19 cellular contexts compared by ENCODE assay signal in genomic region chr1:167474191-167474641, GRCh38. TPM values are rescaled to one million over a fixed set of nuclear protein-coding genes. Genes with fewer than 3 reads are reported as not detected.
DNase-seq lines count a peak whose midpoint lies in the region; ATAC-seq and TF ChIP-seq lines count a peak whose summit lies in the region.
"Had no signal": no experiment of that assay in that cellular context is flagged by ENCODE, and none has a peak within 500 bp of the region (broad histone marks: within the 10 kb centered on the region; RNA-seq: fewer than 3 reads in every experiment).

No MANE protein-coding gene starts in this region.

- H3K4me3 ChIP-seq in upper lobe of right lung (no peak overlapping the region), tibial artery (no peak overlapping the region)
- H3K4me3 ChIP-seq: A549, dorsolateral prefrontal cortex, psoas muscle, tibial nerve had no signal

- H3K4me1 Mint-ChIP-seq in activated CD8-positive, alpha-beta memory T cell treated with anti-CD3 and anti-CD28 coated beads, Interleukin-2, amount 10 ng/mL, durations not matched to agents 7 days and 5 days, result peaks cover 68% of the 10 kb centered on the region
- peaks cover 90% of the 10 kb centered on the region for H3K4me1 Mint-ChIP-seq in activated T-cell treated with anti-CD3 and anti-CD28 coated beads, Interleukin-2, amount 50 U/mL, for 24 hours (ENCODE audit: low read depth)

- ATAC-seq in activated CD8-positive, alpha-beta memory T cell treated with anti-CD3 and anti-CD28 coated beads, Interleukin-2, amount 10 ng/mL, durations not matched to agents 7 days and 5 days, result peak; percentile 72
- ATAC-seq in upper lobe of right lung, result no peak
- ATAC-seq in foreskin keratinocyte, result no peak
- no peak for ATAC-seq in GM18861 (IDR thresholded peaks at IDR 0.05; ENCODE audit: unreplicated experiment)
- ATAC-seq: psoas muscle had no signal

- no peaks in the 10 kb centered on the region for H3K9me3 ChIP-seq in upper lobe of right lung
- H3K9me3 ChIP-seq in tibial artery, result no peaks in the 10 kb centered on the region
- H3K9me3 ChIP-seq: A549, psoas muscle, tibial nerve had no signal

- H3K36me3 ChIP-seq in upper lobe of right lung (no peaks in the 10 kb centered on the region), tibial artery (no peaks in the 10 kb centered on the region)
- H3K36me3 ChIP-seq: tibial nerve had no signal

- peaks cover 42% of the 10 kb centered on the region for H3K36me3 Mint-ChIP-seq in activated CD8-positive, alpha-beta memory T cell treated with anti-CD3 and anti-CD28 coated beads, Interleukin-2, amount 10 ng/mL, durations not matched to agents 7 days and 5 days
- H3K36me3 Mint-ChIP-seq in activated T-cell treated with anti-CD3 and anti-CD28 coated beads, Interleukin-2, amount 50 U/mL, for 24 hours (ENCODE audit: low read depth), result peaks cover 65% of the 10 kb centered on the region

- H3K27ac Mint-ChIP-seq in activated CD8-positive, alpha-beta memory T cell treated with anti-CD3 and anti-CD28 coated beads, Interleukin-2, amount 10 ng/mL, durations not matched to agents 7 days and 5 days, result peak overlapping the region; percentile 63
- peak overlapping the region; percentile 90 for H3K27ac Mint-ChIP-seq in activated T-cell treated with anti-CD3 and anti-CD28 coated beads, Interleukin-2, amount 50 U/mL, for 24 hours

- CTCF ChIA-PET in activated CD8-positive, alpha-beta memory T cell treated with anti-CD3 and anti-CD28 coated beads, Interleukin-2, amount 10 ng/mL, durations not matched to agents 7 days and 5 days (lab: Charles Lee), result interaction anchor here (0.6 to 1.7 kb wide), 3 partner anchors 18 to 68 kb away, joined by 3 to 8 read pairs (median 4); no protein-coding TSS in a partner anchor

- peak overlapping the region; percentile 6 for H3K4me3 Mint-ChIP-seq in activated CD8-positive, alpha-beta memory T cell treated with anti-CD3 and anti-CD28 coated beads, Interleukin-2, amount 10 ng/mL, durations not matched to agents 7 days and 5 days
- H3K4me3 Mint-ChIP-seq in activated T-cell treated with anti-CD3 and anti-CD28 coated beads, Interleukin-2, amount 50 U/mL, for 24 hours, result peak overlapping the region; percentile 57

- H3K27me3 ChIP-seq in upper lobe of right lung (no peaks in the 10 kb centered on the region), foreskin keratinocyte (peaks cover 7% of the 10 kb centered on the region), tibial artery (no peaks in the 10 kb centered on the region)

- intact Hi-C loops in upper lobe of right lung (cut with DNase I) (no loop called here), tibial artery (cut with DNase I; ENCODE audit: low total_unique reads) (no loop called here)

- H3K27ac ChIP-seq in upper lobe of right lung, result no peak overlapping the region
- no peak overlapping the region for H3K27ac ChIP-seq in foreskin keratinocyte
- H3K27ac ChIP-seq in tibial artery, result no peak overlapping the region
- H3K27ac ChIP-seq: A549, dorsolateral prefrontal cortex, psoas muscle, tibial nerve had no signal

- H3K27me3 Mint-ChIP-seq in activated CD8-positive, alpha-beta memory T cell treated with anti-CD3 and anti-CD28 coated beads, Interleukin-2, amount 10 ng/mL, durations not matched to agents 7 days and 5 days, result no peaks in the 10 kb centered on the region
- no peaks in the 10 kb centered on the region for H3K27me3 Mint-ChIP-seq in activated T-cell treated with anti-CD3 and anti-CD28 coated beads, Interleukin-2, amount 50 U/mL, for 24 hours

- H3K4me1 ChIP-seq in upper lobe of right lung (no peaks in the 10 kb centered on the region), foreskin keratinocyte (no peaks in the 10 kb centered on the region), tibial artery (no peaks in the 10 kb centered on the region)
- H3K4me1 ChIP-seq: A549, psoas muscle had no signal

- no peaks in the 10 kb centered on the region for H3K9me3 Mint-ChIP-seq in activated CD8-positive, alpha-beta memory T cell treated with anti-CD3 and anti-CD28 coated beads, Interleukin-2, amount 10 ng/mL, durations not matched to agents 7 days and 5 days (ENCODE audit: low read depth)
- no peaks in the 10 kb centered on the region for H3K9me3 Mint-ChIP-seq in activated T-cell treated with anti-CD3 and anti-CD28 coated beads, Interleukin-2, amount 50 U/mL, for 24 hours

- no peak for DNase-seq in activated CD8-positive, alpha-beta memory T cell treated with anti-CD3 and anti-CD28 coated beads, Interleukin-2, amount 10 ng/mL, durations not matched to agents 7 days and 5 days
- DNase-seq in activated CD8-positive, alpha-beta memory T cell treated with anti-CD3 and anti-CD28 coated beads for 24 hours, result no peak
- peak; percentile 58 for DNase-seq in activated T-cell treated with anti-CD3 and anti-CD28 coated beads, Interleukin-2, amount 50 U/mL, for 24 hours
- DNase-seq in mesenteric fat pad (ENCODE audit: low spot score) (peak; percentile 80), upper lobe of right lung (peak; percentile 13), foreskin keratinocyte (no peak), tibial artery (no peak)
- DNase-seq: DMS 273 treated with DMSO at 0.1 percent for 48 hours, dorsolateral prefrontal cortex, foreskin melanocyte, GOT3, midbrain, NCI-H1105 treated with DMSO at 0.1 percent for 48 hours, NCI-H510A, psoas muscle, SHP77 had no signal

- TF ChIP-seq CTCF in upper lobe of right lung (IDR thresholded peaks at IDR 0.05), result no peak
- TF ChIP-seq CTCF in foreskin keratinocyte (conservative IDR thresholded peaks at IDR 0.05), result no peak
- TF ChIP-seq CTCF in tibial artery (IDR thresholded peaks at IDR 0.05), result no peak

RNA-seq across cellular contexts. Expression of gene CD247, which starts 44.1 kb away (rescaled TPM):
- total RNA-seq in activated CD8-positive, alpha-beta memory T cell treated with anti-CD3 and anti-CD28 coated beads, Interleukin-2, amount 10 ng/mL, durations not matched to agents 7 days and 5 days, result 100 to 1,000 TPM; 190 to 197 TPM
- total RNA-seq in mesenteric fat pad (2.1 TPM), upper lobe of right lung (8.9 TPM), foreskin keratinocyte (0.14 TPM in 1 of 2 replicates, not detected in the other)
- polyA plus RNA-seq in foreskin keratinocyte, result not detected in 2 replicates

Comparison
In these comparisons a context has a peak if more than half of its experiments do, and no peak if none do; other contexts are left out.
1. DNase-seq: peak in activated T-cell treated with anti-CD3 and anti-CD28 coated beads, Interleukin-2, amount 50 U/mL, for 24 hours (single experiment), mesenteric fat pad (single experiment) and upper lobe of right lung (single experiment); none in activated CD8-positive, alpha-beta memory T cell treated with anti-CD3 and anti-CD28 coated beads, Interleukin-2, amount 10 ng/mL, durations not matched to agents 7 days and 5 days (single experiment), activated CD8-positive, alpha-beta memory T cell treated with anti-CD3 and anti-CD28 coated beads for 24 hours (single experiment), foreskin keratinocyte (0 of 2) and tibial artery (0 of 2).
2. RNA of gene CD247, which starts 44.1 kb away (total RNA-seq): 190 to 197 TPM in activated CD8-positive, alpha-beta memory T cell treated with anti-CD3 and anti-CD28 coated beads, Interleukin-2, amount 10 ng/mL, durations not matched to agents 7 days and 5 days; 8.9 TPM in upper lobe of right lung (single experiment), 2.1 TPM in mesenteric fat pad (single experiment) and 0.14 TPM in foreskin keratinocyte; every median in the first group is over 10 times any median in the second.